Comparison of ENCODE assay signal across 8 cellular contexts in genomic region chr3:3110299-3110630, GRCh38. TPM values are rescaled to one million over a fixed set of nuclear protein-coding genes. Genes with fewer than 3 reads are reported as not detected.
A peak's percentile ranks its signal among the peaks of the same experiment; 100 is the strongest.
DNase-seq lines count a peak whose midpoint lies in the region; ATAC-seq and TF ChIP-seq lines count a peak whose summit lies in the region.
"Had no signal": no experiment of that assay in that cellular context is flagged by ENCODE, and none has a peak within 500 bp of the region (broad histone marks: within the 10 kb centered on the region; RNA-seq: fewer than 3 reads in every experiment).

Gene IL5RA, minus strand, starts transcription at chr3:3110374. Its CDS starts 5,390 bp downstream, at chr3:3104984.

- H3K36me3 ChIP-seq in naive thymus-derived CD4-positive, alpha-beta T cell (ENCODE audit: control insufficient read depth in 2 of 3, insufficient read depth in 3 of 3, low read length in 3 of 3): no peaks in the 10 kb centered on the region
- no peaks in the 10 kb centered on the region for H3K36me3 ChIP-seq in psoas muscle (ENCODE audit: insufficient read depth in 1 of 2, low read depth in 1 of 2)

- H3K27me3 ChIP-seq in naive thymus-derived CD4-positive, alpha-beta T cell (ENCODE audit: control insufficient read depth in 2 of 2, insufficient read depth in 2 of 2, low read length in 2 of 2): no peaks in the 10 kb centered on the region
- H3K27me3 ChIP-seq in psoas muscle (ENCODE audit: insufficient read depth in 3 of 3, low read length in 2 of 3): peaks cover 0 to 2% (median 0%) of the 10 kb centered on the region in 3 donors

- CTCF ChIA-PET in naive thymus-derived CD4-positive, alpha-beta T cell (lab: Charles Lee): no interaction called here

- TF ChIP-seq CTCF in WI38 (IDR thresholded peaks at IDR 0.05; ENCODE audit: low read depth, low read length): no peak
- TF ChIP-seq CTCF in psoas muscle (IDR thresholded peaks at IDR 0.05): no peak

- H3K27ac ChIP-seq in naive thymus-derived CD4-positive, alpha-beta T cell (ENCODE audit: low read depth, low read length): no peak within 1 kb of the TSS
- H3K27ac ChIP-seq in psoas muscle: no peak within 1 kb of the TSS

- H3K36me3 Mint-ChIP-seq in naive thymus-derived CD4-positive, alpha-beta T cell: no peaks in the 10 kb centered on the region

- H3K4me1 ChIP-seq in naive thymus-derived CD4-positive, alpha-beta T cell (ENCODE audit: control insufficient read depth in 2 of 2, insufficient read depth in 2 of 2, low read length in 2 of 2): no peaks in the 10 kb centered on the region
- no peaks in the 10 kb centered on the region for H3K4me1 ChIP-seq in psoas muscle

- DNase-seq in naive thymus-derived CD4-positive, alpha-beta T cell: no peak
- DNase-seq in mucosa of gallbladder (ENCODE audit: low spot score): no peak
- no peak for DNase-seq in SKM-1 treated with dmso at 0.1 percent for 144 hours (lab: John Stamatoyannopoulos, UW; ENCODE audit: unreplicated experiment)
- DNase-seq in psoas muscle: no peak

- peak within 1 kb of the TSS in 2 of 9 donors; percentile 38 to 48 for H3K27ac Mint-ChIP-seq in naive thymus-derived CD4-positive, alpha-beta T cell

- H3K4me3 ChIP-seq in WI38 (ENCODE audit: low read depth, low read length): 0 out of 2 replicates have a peak within 1 kb of the TSS, but pooled peaks have one; percentile 14
- H3K4me3 ChIP-seq in naive thymus-derived CD4-positive, alpha-beta T cell (ENCODE audit: low read length): no peak within 1 kb of the TSS
- H3K4me3 ChIP-seq in psoas muscle: no peak within 1 kb of the TSS

- peaks cover 0 to 19% (median 4%) of the 10 kb centered on the region in 5 donors for H3K27me3 Mint-ChIP-seq in naive thymus-derived CD4-positive, alpha-beta T cell

- POLR2A ChIA-PET in naive thymus-derived CD4-positive, alpha-beta T cell (lab: Charles Lee): no interaction called here

- WGBS in psoas muscle, 3 donors: 32 to 40% (median 36%) methylated on average over 4 of the region's 4 CpGs

- peak within 1 kb of the TSS in 2 of 10 donors; percentile 6 to 44 for H3K4me3 Mint-ChIP-seq in naive thymus-derived CD4-positive, alpha-beta T cell

- H3K9me3 Mint-ChIP-seq in naive thymus-derived CD4-positive, alpha-beta T cell: peaks cover 0 to 1% (median 0%) of the 10 kb centered on the region in 11 donors

- H3K4me1 Mint-ChIP-seq in naive thymus-derived CD4-positive, alpha-beta T cell: peaks cover 0 to 3% (median 0%) of the 10 kb centered on the region in 7 donors

- ATAC-seq in GM19023 (IDR thresholded peaks at IDR 0.05; ENCODE audit: unreplicated experiment) (peak; percentile 46), HG03159 (IDR thresholded peaks at IDR 0.05; ENCODE audit: unreplicated experiment) (peak; percentile 60), psoas muscle (no peak)
- ATAC-seq in naive thymus-derived CD4-positive, alpha-beta T cell: peak; percentile 91

- intact Hi-C loops in naive thymus-derived CD4-positive, alpha-beta T cell (cut with micrococcal nuclease): no loop called here
- intact Hi-C loops in psoas muscle (cut with DNase I): no loop called here

- no peaks in the 10 kb centered on the region for H3K9me3 ChIP-seq in naive thymus-derived CD4-positive, alpha-beta T cell (ENCODE audit: control insufficient read depth in 2 of 3, low read length in 3 of 3)
- H3K9me3 ChIP-seq in psoas muscle: no peaks in the 10 kb centered on the region

RNA-seq across cellular contexts. Expression of gene IL5RA, which starts in this region (rescaled TPM):
- 1 to 10 TPM in 2 of 5 experiments, not detected in 3; 1.1 to 8.7 TPM for total RNA-seq in naive thymus-derived CD4-positive, alpha-beta T cell
- polyA plus RNA-seq in naive thymus-derived CD4-positive, alpha-beta T cell: not detected
- total RNA-seq in mucosa of gallbladder (0.60 TPM), psoas muscle (under 1 TPM in 1 of 4 donors, not detected in 3; 0.19 TPM)
- polyA plus RNA-seq in psoas muscle: under 1 TPM in 1 of 3 donors, not detected in 2; 0.08 TPM
- total RNA-seq: epithelial cell of proximal tubule had no signal

Comparison
In these comparisons a context has a peak if more than half of its experiments do, and no peak if none do; other contexts are left out.
1. ATAC-seq: peak in GM19023 (single experiment), HG03159 (single experiment) and naive thymus-derived CD4-positive, alpha-beta T cell (single experiment); none in psoas muscle (0 of 4).